In genomic region chr1:27830621-27831424, GRCh38 we compare ENCODE assay signal across 8 cellular contexts. TPM values are rescaled to one million over a fixed set of nuclear protein-coding genes. Genes with fewer than 3 reads are reported as not detected.
A peak's percentile ranks its signal among the peaks of the same experiment; 100 is the strongest.
DNase-seq lines count a peak whose midpoint lies in the region; ATAC-seq and TF ChIP-seq lines count a peak whose summit lies in the region.

Gene PPP1R8 (plus strand): TSS chr1:27830782. CDS start chr1:27830836, 54 bp downstream.

- peak within 1 kb of the TSS; percentile 98 for H3K18ac ChIP-seq in H9 (ENCODE audit: insufficient read length, low read depth, low read length)

- peak within 1 kb of the TSS; percentile 84 for H3K4ac ChIP-seq in H9 (ENCODE audit: low read depth, low read length)

- peak within 1 kb of the TSS; percentile 56 for H3K56ac ChIP-seq in H9 (ENCODE audit: insufficient read length, low read depth, low read length)

- DNase-seq in ELR (ENCODE audit: low read depth) (peak; percentile 97), H9 (peak; percentile 96), MM.1S (peak; percentile 98), SJCRH30 (peak; percentile 98 to 99), foreskin keratinocyte (peak; percentile 81 to 89)
- peak; percentile 82 for DNase-seq in activated gamma-delta T cell treated with anti-CD3 and anti-CD28 coated beads, Interleukin-2, amount 50 U/mL, for 16 hours (ENCODE audit: low read depth)

- peak within 1 kb of the TSS; percentile 95 for H3K14ac ChIP-seq in H9 (ENCODE audit: insufficient read depth, low read length)

- peak within 1 kb of the TSS; percentile 99 for H4K5ac ChIP-seq in H9 (ENCODE audit: insufficient read length, low read depth, low read length)

- H3K4me1 Mint-ChIP-seq in H9, result peaks cover 11 to 14% of the 10 kb centered on the region in 2 experiments

- H4K20me1 ChIP-seq in H9 (ENCODE audit: control insufficient read depth, insufficient read depth, insufficient read length), result no peaks in the 10 kb centered on the region
- H4K20me1 ChIP-seq in MM.1S (ENCODE audit: insufficient read depth, low read length), result no peaks in the 10 kb centered on the region

- peak within 1 kb of the TSS; percentile 42 for H2AK5ac ChIP-seq in H9 (ENCODE audit: insufficient read length, low read length)

- peak within 1 kb of the TSS; percentile 97 for H3K4me2 ChIP-seq in H9 (ENCODE audit: insufficient read depth, insufficient read length, low read length)
- peak within 1 kb of the TSS; percentile 81 for H3K4me2 ChIP-seq in MM.1S (ENCODE audit: low read depth, low read length)

- ATAC-seq in foreskin keratinocyte, result peak; percentile 94

- no peaks in the 10 kb centered on the region for H3K9me2 ChIP-seq in MM.1S (replicated peaks; ENCODE audit: insufficient read depth, low read length)

- H3K27ac ChIP-seq in H9 (ENCODE audit: insufficient read length, low read depth, low read length) (peak within 1 kb of the TSS; percentile 71), MM.1S (ENCODE audit: low read length) (peak within 1 kb of the TSS; percentile 53; the same call in 1 of the 2 replicates), SJCRH30 (peak within 1 kb of the TSS; percentile 94), foreskin keratinocyte (peak within 1 kb of the TSS; percentile 86), subcutaneous abdominal adipose tissue (ENCODE audit: low read depth, low read length) (peak within 1 kb of the TSS; percentile 83)

- H3K36me3 ChIP-seq in MM.1S (replicated peaks; ENCODE audit: insufficient read depth, low read length) (no peaks in the 10 kb centered on the region; the same call in 1 of the 2 replicates), SJCRH30 (peaks cover 32% of the 10 kb centered on the region), neuron (ENCODE audit: insufficient read depth, low read length) (peaks cover 27% of the 10 kb centered on the region), subcutaneous abdominal adipose tissue (ENCODE audit: control insufficient read depth in 5 of 5, insufficient read depth in 5 of 5, low read length in 5 of 5) (peaks cover 10 to 19% (median 18%) of the 10 kb centered on the region in 5 donors)

- H3K4me3 Mint-ChIP-seq in H9, result peak within 1 kb of the TSS; percentile 94 to 95

- no peak for TF ChIP-seq CTCF in H9 (conservative IDR thresholded peaks at IDR 0.05)
- TF ChIP-seq CTCF in MM.1S (IDR thresholded peaks at IDR 0.05; ENCODE audit: low read length), result no peak
- no peak for TF ChIP-seq CTCF in foreskin keratinocyte (conservative IDR thresholded peaks at IDR 0.05)

- H3K9ac ChIP-seq in H9 (ENCODE audit: extremely low read depth, insufficient read length, low read length) (peak within 1 kb of the TSS; percentile 97), MM.1S (ENCODE audit: low read length) (peak within 1 kb of the TSS; percentile 93), subcutaneous abdominal adipose tissue (ENCODE audit: low read length in 5 of 5) (peak within 1 kb of the TSS; percentile 77 to 99 (median 91))

- peaks cover 6% of the 10 kb centered on the region for H3K79me1 ChIP-seq in H9 (ENCODE audit: insufficient read depth, low read depth, low read length, poor library complexity, severe bottlenecking)

- H3T11ph ChIP-seq in H9 (ENCODE audit: low read length), result no peak within 1 kb of the TSS

- H3K4me1 ChIP-seq in H9 (ENCODE audit: insufficient read depth, low read length) (no peaks in the 10 kb centered on the region), MM.1S (ENCODE audit: low read length) (peaks cover 9% of the 10 kb centered on the region), SJCRH30 (peaks cover 8% of the 10 kb centered on the region), foreskin keratinocyte (peaks cover 18% of the 10 kb centered on the region), neuron (ENCODE audit: insufficient read depth, low read length) (peaks cover 22% of the 10 kb centered on the region), subcutaneous abdominal adipose tissue (ENCODE audit: control insufficient read depth in 5 of 5, insufficient read depth in 5 of 5, low read length in 5 of 5) (peaks cover 0 to 21% (median 19%) of the 10 kb centered on the region in 5 donors)

- H3K79me2 ChIP-seq in H9 (ENCODE audit: insufficient read depth, low read length) (peaks cover 23% of the 10 kb centered on the region), MM.1S (ENCODE audit: low read length) (peaks cover 53% of the 10 kb centered on the region)

- no peaks in the 10 kb centered on the region for H3K9me3 Mint-ChIP-seq in H9

- H3K27me3 ChIP-seq in H9 (ENCODE audit: insufficient read depth, low read length) (no peaks in the 10 kb centered on the region), MM.1S (replicated peaks; ENCODE audit: insufficient read depth, low read length) (no peaks in the 10 kb centered on the region), SJCRH30 (no peaks in the 10 kb centered on the region), foreskin keratinocyte (no peaks in the 10 kb centered on the region), neuron (ENCODE audit: insufficient read depth, low read length) (no peaks in the 10 kb centered on the region), subcutaneous abdominal adipose tissue (ENCODE audit: control insufficient read depth in 5 of 5, insufficient read depth in 4 of 5, low read length in 5 of 5) (no peaks in the 10 kb centered on the region)

- no peak within 1 kb of the TSS for H2BK20ac ChIP-seq in H9 (ENCODE audit: low read depth, low read length, poor library complexity, severe bottlenecking)

- no peak within 1 kb of the TSS for H3K23ac ChIP-seq in H9 (ENCODE audit: insufficient read length, low read depth, low read length)

- no peaks in the 10 kb centered on the region for H3K27me3 Mint-ChIP-seq in H9 (ENCODE audit: low read depth)

- H2BK120ac ChIP-seq in H9 (ENCODE audit: low read depth, low read length, poor library complexity, severe bottlenecking), result peak within 1 kb of the TSS; percentile 95

- no peaks in the 10 kb centered on the region for H3K9me3 ChIP-seq in H9 (ENCODE audit: control insufficient read depth, low read depth, low read length)
- no peaks in the 10 kb centered on the region for H3K9me3 ChIP-seq in MM.1S (replicated peaks; ENCODE audit: insufficient read depth, low read length)
- no peaks in the 10 kb centered on the region for H3K9me3 ChIP-seq in SJCRH30 (replicated peaks)
- H3K9me3 ChIP-seq in neuron (ENCODE audit: low read length), result peaks cover 2% of the 10 kb centered on the region
- H3K9me3 ChIP-seq in subcutaneous abdominal adipose tissue (ENCODE audit: control insufficient read depth in 5 of 5, low read length in 5 of 5), result no peaks in the 10 kb centered on the region

- H2BK15ac ChIP-seq in H9 (ENCODE audit: low read depth, low read length), result peak within 1 kb of the TSS; percentile 87; the same call in 1 of the 2 replicates

- H2BK12ac ChIP-seq in H9 (ENCODE audit: insufficient read length, low read depth, low read length), result peak within 1 kb of the TSS; percentile 96

- no peaks in the 10 kb centered on the region for H3K23me2 ChIP-seq in H9 (ENCODE audit: insufficient read length, low read depth, low read length, poor library complexity, severe bottlenecking)

- H3K27ac Mint-ChIP-seq in H9, result peak within 1 kb of the TSS; percentile 98 to 100 (median 99)

- no peaks in the 10 kb centered on the region; the same call in 1 of the 2 replicates for H3F3A ChIP-seq in MM.1S (ENCODE audit: insufficient read depth, low read length)

- H3K36me3 Mint-ChIP-seq in H9 (ENCODE audit: insufficient read depth in 1 of 3, low read depth in 3 of 3), result peaks cover 8 to 28% (median 21%) of the 10 kb centered on the region in 3 experiments; a peak in 6 of 7 replicates

- peak within 1 kb of the TSS; percentile 97 for H4K91ac ChIP-seq in H9 (ENCODE audit: insufficient read length, low read depth, low read length)

- peak within 1 kb of the TSS; percentile 86 for H3K4me3 ChIP-seq in MM.1S (ENCODE audit: low read length)
- H3K4me3 ChIP-seq in SJCRH30, result peak within 1 kb of the TSS; percentile 96
- peak within 1 kb of the TSS; percentile 79 for H3K4me3 ChIP-seq in neuron (ENCODE audit: low read length)
- H3K4me3 ChIP-seq in subcutaneous abdominal adipose tissue (ENCODE audit: low read depth in 1 of 5, low read length in 5 of 5), result peak within 1 kb of the TSS; percentile 78 to 93 (median 85)

- H4K8ac ChIP-seq in H9 (replicated peaks; ENCODE audit: insufficient read length, low read depth, low read length), result no peak within 1 kb of the TSS

- WGBS in H9 (ENCODE audit: extremely low coverage, insufficient read length, low lambda C conversion rate), result no CpG with 5 or more reads among the region's 60 CpGs

- H2BK5ac ChIP-seq in H9 (ENCODE audit: insufficient read length, low read length), result peak within 1 kb of the TSS; percentile 96

- H2AFZ ChIP-seq in H9 (ENCODE audit: low read length) (no peak within 1 kb of the TSS), MM.1S (ENCODE audit: low read length) (peak within 1 kb of the TSS; percentile 82), neuron (ENCODE audit: low read depth, low read length) (peak within 1 kb of the TSS; percentile 93)

RNA-seq across cellular contexts. Expression of gene PPP1R8, which starts in this region (rescaled TPM):
- 58.8 and 59.9 TPM in 2 replicates for total RNA-seq in H9 (2021)
- 81.7 and 84.5 TPM in 2 replicates for total RNA-seq in SJCRH30 (2014; rRNA removed; shearing (Covaris generic))
- 39.8 and 49.2 TPM in 2 replicates for total RNA-seq in foreskin keratinocyte
- polyA plus RNA-seq in foreskin keratinocyte, result 26.0 and 32.5 TPM in 2 replicates

Comparison
In these comparisons a context has a peak if more than half of its experiments do, and no peak if none do; other contexts are left out.
1. Peak in every context shown above with its lines: DNase-seq, ATAC-seq, H3K4me3 ChIP-seq and H3K27ac ChIP-seq.